Comparison of ENCODE assay signal across 8 cellular contexts in genomic region chr3:66428733-66429132, GRCh38.
DNase-seq lines count a peak whose midpoint lies in the region; ATAC-seq, FAIRE-seq and TF ChIP-seq lines count a peak whose summit lies in the region.

No MANE protein-coding gene starts in this region.

- H3K27me3 ChIP-seq in suprapubic skin = no peaks in the 10 kb centered on the region

- peak overlapping the region; percentile 73 for H3K27ac ChIP-seq in suprapubic skin

- H3K4me1 ChIP-seq in suprapubic skin = peaks cover 65% of the 10 kb centered on the region

- no peaks in the 10 kb centered on the region for H3K9me3 ChIP-seq in suprapubic skin

- no peak for TF ChIP-seq CTCF in astrocyte of the cerebellum (IDR thresholded peaks at IDR 0.05; ENCODE audit: low read depth, low read length, missing control alignments)
- TF ChIP-seq CTCF in suprapubic skin (IDR thresholded peaks at IDR 0.05) = no peak

- no peaks in the 10 kb centered on the region for H3K36me3 ChIP-seq in suprapubic skin

- ATAC-seq in GM21515 (IDR thresholded peaks at IDR 0.05; ENCODE audit: unreplicated experiment) (no peak), GM19467 (IDR thresholded peaks at IDR 0.05; ENCODE audit: unreplicated experiment) (no peak)

- no peak for TF ChIP-seq EP300 in suprapubic skin (IDR thresholded peaks at IDR 0.05)

- in situ Hi-C loops in astrocyte of the cerebellum (cut with HindIII; ENCODE audit: low sequenced_read_pairs) = no loop called here

- DNase-seq in AG08396 (ENCODE audit: low spot score) (peak; percentile 82), NCI-H1436 treated with DMSO at 0.1 percent for 48 hours (lab: John Stamatoyannopoulos, UW) (peak; percentile 19), astrocyte of the cerebellum (ENCODE audit: low read depth) (peak; percentile 99), suprapubic skin (ENCODE audit: low spot score in 2 of 2) (peak; percentile 86 to 92), DMS79 (lab: John Stamatoyannopoulos, UW) (no peak)

- WGBS in suprapubic skin = 35% methylated on average over 5 of the region's 5 CpGs

- FAIRE-seq in islet of Langerhans (lab: Jason Lieb, UNC) = peak; percentile 97

- H3K4me3 ChIP-seq in astrocyte of the cerebellum (ENCODE audit: low read depth, low read length) (no peak overlapping the region), suprapubic skin (no peak overlapping the region)

- TF ChIP-seq POLR2A in suprapubic skin (IDR thresholded peaks at IDR 0.05) = no peak
